ENCODE assay signal across 8 cellular contexts in genomic region chr7:98281757-98282652, GRCh38. TPM values are rescaled to one million over a fixed set of nuclear protein-coding genes. Genes with fewer than 3 reads are reported as not detected.
DNase-seq lines count a peak whose midpoint lies in the region; ATAC-seq, FAIRE-seq and TF ChIP-seq lines count a peak whose summit lies in the region.

No MANE protein-coding gene starts in this region.

- no peak for DNase-seq in GM12891 (ENCODE audit: insufficient read length, low spot score)
- DNase-seq in MM.1S: no peak
- peak; percentile 89 for DNase-seq in kidney
- peak; percentile 30 for DNase-seq in stimulated activated CD4-positive, alpha-beta T cell treated with anti-CD3 and anti-CD28 coated beads, Interleukin-4, amount 100 ng/mL, for 24 hours
- DNase-seq in HCEC 1CT: no peak
- DNase-seq in GOT3 (lab: John Stamatoyannopoulos, UW): no peak

- FAIRE-seq in GM12891 (lab: Jason Lieb, UNC): peak; percentile 9
- FAIRE-seq in kidney (lab: Jason Lieb, UNC): no peak

- H3K9me2 ChIP-seq in MM.1S (replicated peaks; ENCODE audit: insufficient read depth, low read length): no peaks in the 10 kb centered on the region

- H3K4me2 ChIP-seq in MM.1S (ENCODE audit: low read depth, low read length): peak overlapping the region; percentile 98

- H3K36me3 ChIP-seq in MM.1S (replicated peaks; ENCODE audit: insufficient read depth, low read length) (no peaks in the 10 kb centered on the region), kidney (ENCODE audit: control insufficient read depth in 1 of 2, insufficient read depth in 2 of 2, low read length in 2 of 2) (no peaks in the 10 kb centered on the region)

- H3K9ac ChIP-seq in MM.1S (ENCODE audit: low read length) (peak overlapping the region; percentile 90), kidney (ENCODE audit: low read length in 2 of 2) (peak overlapping the region; percentile 99)

- peak overlapping the region; percentile 72 for H2AFZ ChIP-seq in MM.1S (ENCODE audit: low read length)

- peaks cover 9% of the 10 kb centered on the region for H3F3A ChIP-seq in MM.1S (ENCODE audit: insufficient read depth, low read length)

- intact Hi-C loops in kidney (cut with DNase I): no loop called here

- no peaks in the 10 kb centered on the region for H3K9me3 ChIP-seq in MM.1S (replicated peaks; ENCODE audit: insufficient read depth, low read length)
- no peaks in the 10 kb centered on the region for H3K9me3 ChIP-seq in kidney (ENCODE audit: control insufficient read depth in 1 of 2, low read length in 2 of 2)

- no peaks in the 10 kb centered on the region for H3K27me3 ChIP-seq in MM.1S (replicated peaks; ENCODE audit: insufficient read depth, low read length)

- peaks cover 10% of the 10 kb centered on the region; the same call in 1 of the 2 replicates for H3K4me1 ChIP-seq in MM.1S (ENCODE audit: low read length)
- peaks cover 27 to 40% of the 10 kb centered on the region in 2 donors for H3K4me1 ChIP-seq in kidney (ENCODE audit: control insufficient read depth in 1 of 2, insufficient read depth in 1 of 2, low read depth in 1 of 2, low read length in 2 of 2)

- H3K79me2 ChIP-seq in MM.1S (ENCODE audit: low read length): peaks cover 53% of the 10 kb centered on the region

- H3K4me3 ChIP-seq in MM.1S (ENCODE audit: low read length) (peak overlapping the region; percentile 83), kidney (ENCODE audit: low read length in 2 of 2) (peak overlapping the region; percentile 87 to 94)

- H3K27ac ChIP-seq in MM.1S (ENCODE audit: low read length): no peak overlapping the region
- H3K27ac ChIP-seq in angular gyrus (ENCODE audit: low read depth, low read length): peak overlapping the region; percentile 65
- H3K27ac ChIP-seq in kidney (ENCODE audit: low read depth in 2 of 2, low read length in 2 of 2): peak overlapping the region; percentile 92 to 93

- peak; percentile 32 for ATAC-seq in GM21723 (IDR thresholded peaks at IDR 0.05; ENCODE audit: unreplicated experiment)

- no peak for TF ChIP-seq POLR2A in GM12891 (IDR thresholded peaks at IDR 0.05; ENCODE audit: low read depth, low read length)

- no peaks in the 10 kb centered on the region for H4K20me1 ChIP-seq in MM.1S (ENCODE audit: insufficient read depth, low read length)

- TF ChIP-seq CTCF in MM.1S (IDR thresholded peaks at IDR 0.05; ENCODE audit: low read length) (no peak), kidney (IDR thresholded peaks at IDR 0.05; ENCODE audit: borderline replicate concordance, extremely low read depth, insufficient read depth) (no peak)

TF ChIP-seq in GM12891, 5 proteins besides CTCF, POLR2A, EP300 and RAD21:
- no peak for TF ChIP-seq SPI1 (IDR thresholded peaks at IDR 0.05; ENCODE audit: low read depth, low read length)
- TF ChIP-seq POLR2AphosphoS5 (IDR thresholded peaks at IDR 0.05; ENCODE audit: low read depth, low read length): no peak
- TF ChIP-seq PAX5 (IDR thresholded peaks at IDR 0.05; ENCODE audit: insufficient read depth, low read length, severe bottlenecking): no peak
- no peak for TF ChIP-seq POU2F2 (IDR thresholded peaks at IDR 0.05; ENCODE audit: low read depth, low read length)
- no peak for TF ChIP-seq TAF1 (IDR thresholded peaks at IDR 0.05; ENCODE audit: low read depth, low read length)

RNA-seq across cellular contexts. Expression of gene BRI3, which starts 0.5 kb away (rescaled TPM):
- polyA plus RNA-seq in GM12891 (2012; ENCODE audit: low read depth, missing spikeins): 55.4 TPM
- total RNA-seq in kidney: 192 TPM
- 240 TPM for polyA plus RNA-seq in kidney (ENCODE audit: insufficient read depth, low read depth, low replicate concordance)

RNA-seq across cellular contexts. Expression of gene TECPR1, which starts 30.0 kb away (rescaled TPM):
- polyA plus RNA-seq in GM12891 (2012; ENCODE audit: low read depth, missing spikeins): 6.0 TPM
- total RNA-seq in kidney: 39.5 TPM
- 5.1 TPM for polyA plus RNA-seq in kidney (ENCODE audit: insufficient read depth, low read depth, low replicate concordance)

Comparison
In these comparisons a context has a peak if more than half of its experiments do, and no peak if none do; other contexts are left out.
1. DNase-seq: peak in kidney (single experiment) and stimulated activated CD4-positive, alpha-beta T cell treated with anti-CD3 and anti-CD28 coated beads, Interleukin-4, amount 100 ng/mL, for 24 hours (single experiment); none in GM12891 (single experiment), MM.1S (single experiment), HCEC 1CT (single experiment) and GOT3 (single experiment).